ENCODE assay signal across 26 cellular contexts in genomic region chrX:54049801-54050200, GRCh38. TPM values are rescaled to one million over a fixed set of nuclear protein-coding genes. Genes with fewer than 3 reads are reported as not detected.
DNase-seq lines count a peak whose midpoint lies in the region; ATAC-seq and TF ChIP-seq lines count a peak whose summit lies in the region.
"Had no signal": no experiment of that assay in that cellular context is flagged by ENCODE, and none has a peak within 500 bp of the region (broad histone marks: within the 10 kb centered on the region; RNA-seq: fewer than 3 reads in every experiment).

No MANE protein-coding gene starts in this region.

- H3K27me3 Mint-ChIP-seq in activated T-cell treated with anti-CD3 and anti-CD28 coated beads, Interleukin-2, amount 50 U/mL, for 4 hours (ENCODE audit: low read depth): no peaks in the 10 kb centered on the region
- H3K27me3 Mint-ChIP-seq: CD4-positive, alpha-beta T cell had no signal

- no peaks in the 10 kb centered on the region for H3K79me2 ChIP-seq in Karpas-422 (ENCODE audit: low read length)

- H3K27me3 ChIP-seq in heart left ventricle (no peaks in the 10 kb centered on the region), Karpas-422 (ENCODE audit: low read length) (no peaks in the 10 kb centered on the region), left ventricle myocardium inferior (ENCODE audit: low read depth) (no peaks in the 10 kb centered on the region)
- H3K27me3 ChIP-seq: BE2C, Peyer's patch, SJSA1 had no signal

- H3K4me3 ChIP-seq in heart left ventricle (no peak overlapping the region), Karpas-422 (ENCODE audit: low read length) (no peak overlapping the region), left ventricle myocardium inferior (no peak overlapping the region)
- H3K4me3 ChIP-seq: A549, GM23338, Peyer's patch, SJSA1 had no signal

- H3K9me3 Mint-ChIP-seq in activated T-cell treated with anti-CD3 and anti-CD28 coated beads, Interleukin-2, amount 50 U/mL, for 4 hours: no peaks in the 10 kb centered on the region
- H3K9me3 Mint-ChIP-seq: CD4-positive, alpha-beta T cell had no signal

- DNase-seq in heart left ventricle (no peak), cardiac septum (ENCODE audit: low spot score) (no peak), Karpas-422 (no peak), left ventricle myocardium inferior (no peak), AG08396 (ENCODE audit: low spot score) (no peak), omental fat pad (ENCODE audit: low spot score) (no peak)
- no peak for DNase-seq in activated T-cell treated with anti-CD3 and anti-CD28 coated beads, Interleukin-2, amount 50 U/mL, for 4 hours
- DNase-seq: BE2C; CD4-positive, alpha-beta T cell; COR-L47; DMS 273 treated with DMSO at 0.1 percent for 48 hours; DMS79 treated with DMSO at 0.1 percent for 48 hours; HCEC 1CT; Kasumi-1; NCI-H1105; NCI-H146; NCI-H2029; NCI-H226; NCI-H510A treated with DMSO at 0.1 percent for 48 hours; NCI-H748 treated with DMSO at 0.1 percent for 48 hours; Peyer's patch had no signal

- no peak overlapping the region for H3K27ac ChIP-seq in heart left ventricle
- H3K27ac ChIP-seq in Karpas-422 (ENCODE audit: low read length): no peak overlapping the region
- peak overlapping the region; percentile 59 for H3K27ac ChIP-seq in left ventricle myocardium inferior (replicated peaks)
- H3K27ac ChIP-seq: A549, Peyer's patch, SJSA1 had no signal

- intact Hi-C loops in heart left ventricle (cut with DNase I): loop anchor here in 4 of 10 donors (10.0 kb wide), 4 partner anchors 135 to 1115 kb away; partner anchors contain the start of genes HUWE1 (in 2 of the 4), APEX2 (in 1 of the 4) and FAM120C (in 1 of the 4)
- intact Hi-C loops in cardiac septum (cut with DNase I): no loop called here
- intact Hi-C loops in left ventricle myocardium inferior (cut with micrococcal nuclease): no loop called here

- H2AFZ ChIP-seq in Karpas-422 (ENCODE audit: low read length): 0 out of 2 replicates have a peak overlapping the region, but pooled peaks have one; percentile 65
- H2AFZ ChIP-seq: GM23338 had no signal

- no peak for TF ChIP-seq CTCF in heart left ventricle (IDR thresholded peaks at IDR 0.05)
- TF ChIP-seq CTCF in left ventricle myocardium inferior (IDR thresholded peaks at IDR 0.05; ENCODE audit: borderline replicate concordance): no peak
- no peak for TF ChIP-seq CTCF in omental fat pad (IDR thresholded peaks at IDR 0.05)

- 26 to 55% (median 37%) methylated on average over 3 of the region's 3 CpGs for WGBS in heart left ventricle, 4 donors

- no peaks in the 10 kb centered on the region for H3K36me3 ChIP-seq in heart left ventricle
- no peaks in the 10 kb centered on the region for H3K36me3 ChIP-seq in Karpas-422 (ENCODE audit: insufficient read depth, low read length)
- no peaks in the 10 kb centered on the region for H3K36me3 ChIP-seq in left ventricle myocardium inferior
- H3K36me3 ChIP-seq: BE2C, Peyer's patch, SJSA1 had no signal

- H3K4me1 Mint-ChIP-seq in activated T-cell treated with anti-CD3 and anti-CD28 coated beads, Interleukin-2, amount 50 U/mL, for 4 hours (ENCODE audit: low read depth): peaks cover 7% of the 10 kb centered on the region

- H3K4me1 ChIP-seq in heart left ventricle (peaks cover 0 to 5% (median 0%) of the 10 kb centered on the region in 12 donors), Karpas-422 (ENCODE audit: low read length) (peaks cover 9% of the 10 kb centered on the region), left ventricle myocardium inferior (no peaks in the 10 kb centered on the region)
- H3K4me1 ChIP-seq: BE2C, Peyer's patch had no signal

- H3K9me2 ChIP-seq in Karpas-422 (replicated peaks; ENCODE audit: insufficient read depth, low read length): no peaks in the 10 kb centered on the region

- H3K9me3 ChIP-seq in heart left ventricle: peaks cover 0 to 4% (median 0%) of the 10 kb centered on the region in 12 donors
- H3K9me3 ChIP-seq in Karpas-422 (ENCODE audit: low read length): no peaks in the 10 kb centered on the region
- no peaks in the 10 kb centered on the region for H3K9me3 ChIP-seq in left ventricle myocardium inferior (replicated peaks)
- H3K9me3 ChIP-seq: A549, BE2C, Peyer's patch, SJSA1 had no signal

- H3K9ac ChIP-seq in Karpas-422 (ENCODE audit: low read length): no peak overlapping the region

- peak; percentile 47 to 72 (median 66) for ATAC-seq in heart left ventricle
- ATAC-seq in HG03135 (IDR thresholded peaks at IDR 0.05; ENCODE audit: unreplicated experiment): no peak
- ATAC-seq in activated T-cell treated with anti-CD3 and anti-CD28 coated beads, Interleukin-2, amount 50 U/mL, for 4 hours: no peak
- ATAC-seq in omental fat pad (ENCODE audit: low FRiP score): no peak
- ATAC-seq: A549, GM23338 had no signal

- H3K4me2 ChIP-seq in Karpas-422 (ENCODE audit: low read depth, low read length, poor library complexity, severe bottlenecking): no peak overlapping the region
- H3K4me2 ChIP-seq: A549 had no signal

- H3K4me3 Mint-ChIP-seq in activated T-cell treated with anti-CD3 and anti-CD28 coated beads, Interleukin-2, amount 50 U/mL, for 4 hours: no peak overlapping the region
- H3K4me3 Mint-ChIP-seq: CD4-positive, alpha-beta T cell; GM23338; IgD-negative memory B cell had no signal

- no peak for TF ChIP-seq POLR2A in heart left ventricle (IDR thresholded peaks at IDR 0.05)

- H3K36me3 Mint-ChIP-seq in activated T-cell treated with anti-CD3 and anti-CD28 coated beads, Interleukin-2, amount 50 U/mL, for 4 hours (ENCODE audit: insufficient read depth): no peaks in the 10 kb centered on the region

- no peaks in the 10 kb centered on the region for H4K20me1 ChIP-seq in Karpas-422 (ENCODE audit: insufficient read depth, low read depth, low read length)

RNA-seq across cellular contexts. Expression of gene PHF8, which starts 5.5 kb away (rescaled TPM):
- 10 to 100 TPM in 4 of 9 donors, 1 to 10 TPM in 5; 8.4 to 13.6 (median 9.7) TPM for total RNA-seq in heart left ventricle
- 1 to 10 TPM; 6.6 to 7.8 TPM for polyA plus RNA-seq in heart left ventricle
- total RNA-seq in cardiac septum: 12.3 TPM
- 39.9 and 43.3 TPM in 2 replicates for total RNA-seq in Karpas-422 (2014; rRNA removed; shearing (Covaris generic); ENCODE audit: low replicate concordance)
- total RNA-seq in left ventricle myocardium inferior: 9.0 TPM
- 10 to 100 TPM; 46.8 to 54.2 (median 52.7) TPM for total RNA-seq in activated T-cell treated with anti-CD3 and anti-CD28 coated beads, Interleukin-2, amount 50 U/mL, for 4 hours
- 10 to 100 TPM; 24.5 to 47.9 (median 26.2) TPM for total RNA-seq in omental fat pad

Comparison
In these comparisons a context has a peak if more than half of its experiments do, and no peak if none do; other contexts are left out.
1. ATAC-seq: peak in heart left ventricle (4 of 4); none in HG03135 (single experiment), activated T-cell treated with anti-CD3 and anti-CD28 coated beads, Interleukin-2, amount 50 U/mL, for 4 hours (0 of 2) and omental fat pad (single experiment).